ENCODE assay signal across 13 cellular contexts in the genomic region with DNA sequence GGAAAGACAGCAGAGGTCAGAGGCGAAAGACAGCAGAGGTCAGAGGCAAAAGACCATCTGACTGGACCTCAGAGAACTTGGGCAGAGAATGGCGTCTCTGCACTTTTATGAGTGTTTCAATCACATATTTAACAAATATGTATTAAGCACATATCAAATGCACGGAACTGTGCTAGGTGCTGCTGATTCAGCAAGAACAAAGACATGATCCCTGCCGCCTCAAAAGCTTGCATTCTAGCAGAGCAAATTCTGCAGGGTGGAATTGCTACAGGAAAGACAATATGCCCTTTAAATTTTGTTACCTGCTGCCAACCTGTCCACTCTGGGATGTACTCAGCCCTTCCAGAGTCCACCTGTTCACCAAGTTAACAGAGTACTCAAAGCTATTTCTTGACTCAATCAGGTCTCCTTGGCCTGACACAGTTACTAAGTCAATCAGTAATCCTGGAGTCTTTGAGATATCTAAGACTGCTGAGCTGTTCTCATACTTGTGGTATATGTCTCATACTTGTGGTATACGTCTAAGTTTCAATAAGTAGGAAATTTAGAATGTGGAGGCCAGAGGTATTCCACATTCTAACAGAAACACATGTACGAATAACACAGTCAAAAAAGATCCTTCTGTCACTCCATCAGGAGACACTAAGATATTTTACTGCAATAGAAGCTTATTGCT.
DNase-seq lines count a peak whose midpoint lies in the region; ATAC-seq and TF ChIP-seq lines count a peak whose summit lies in the region.
"Had no signal": no experiment of that assay in that cellular context is flagged by ENCODE, and none has a peak within 500 bp of the region (broad histone marks: within the 10 kb centered on the region; RNA-seq: fewer than 3 reads in every experiment).

No MANE protein-coding gene starts in this region.

- intact Hi-C loops in Right ventricle myocardium superior (cut with DNase I) = no loop called here

- H2AFZ ChIP-seq in osteoblast (ENCODE audit: low read length) = no peak overlapping the region

- H3K4me1 ChIP-seq in osteoblast (ENCODE audit: insufficient read depth, low read length) = peaks cover 22% of the 10 kb centered on the region

- DNase-seq in activated CD4-positive, CD25-positive, alpha-beta regulatory T cell (lab: John Stamatoyannopoulos, UW) = no peak
- DNase-seq in LHCN-M2 (ENCODE audit: low read depth) = peak; percentile 80
- peak; percentile 84 for DNase-seq in choroid plexus epithelial cell (ENCODE audit: low read depth)
- peak; percentile 58 for DNase-seq in osteoblast (ENCODE audit: insufficient read length, low spot score, missing footprints)
- no peak for DNase-seq in Right ventricle myocardium superior
- DNase-seq in NCI-H1105 treated with DMSO at 0.1 percent for 48 hours (lab: John Stamatoyannopoulos, UW) = no peak
- DNase-seq: DMS53, NCI-H526 treated with DMSO at 0.1 percent for 48 hours, right cardiac atrium, SHP77 had no signal

- H3K9me3 ChIP-seq in osteoblast (ENCODE audit: low read depth, low read length) = no peaks in the 10 kb centered on the region
- H3K9me3 ChIP-seq: thoracic aorta had no signal

- no peak overlapping the region for H3K4me2 ChIP-seq in osteoblast (ENCODE audit: insufficient read depth, low read length)

- TF ChIP-seq CTCF in choroid plexus epithelial cell (conservative IDR thresholded peaks at IDR 0.05; ENCODE audit: low read depth, low read length) = no peak
- TF ChIP-seq CTCF in osteoblast (IDR thresholded peaks at IDR 0.05; ENCODE audit: extremely low read depth, low read depth, low read length) = no peak

- no peaks in the 10 kb centered on the region for H3K36me3 ChIP-seq in osteoblast (ENCODE audit: insufficient read depth, low read length)
- H3K36me3 ChIP-seq: thoracic aorta had no signal

- H3K4me3 ChIP-seq in choroid plexus epithelial cell (ENCODE audit: low read depth, low read length) (no peak overlapping the region), osteoblast (ENCODE audit: insufficient read depth, low read length) (no peak overlapping the region)
- H3K4me3 ChIP-seq: thoracic aorta had no signal

- peaks cover 20% of the 10 kb centered on the region for H4K20me1 ChIP-seq in osteoblast (ENCODE audit: insufficient read depth, low read length)

- peaks cover 20% of the 10 kb centered on the region for H3K79me2 ChIP-seq in osteoblast (ENCODE audit: insufficient read depth, low read length)

- no peak overlapping the region for H3K27ac ChIP-seq in osteoblast (ENCODE audit: low read depth, low read length)
- H3K27ac ChIP-seq: thoracic aorta had no signal

- no peaks in the 10 kb centered on the region for H3K27me3 ChIP-seq in osteoblast (ENCODE audit: insufficient read depth, low read length)

- ATAC-seq in activated CD4-positive, CD25-positive, alpha-beta regulatory T cell treated with anti-CD3 and anti-CD28 coated beads, Interleukin-2, amount 50 U/mL, for 24 hours = peak; percentile 38 to 64
- no peak for ATAC-seq in Right ventricle myocardium superior (ENCODE audit: poor library complexity)
- ATAC-seq in HG03520 (IDR thresholded peaks at IDR 0.05; ENCODE audit: unreplicated experiment) = no peak
- ATAC-seq: right cardiac atrium had no signal

Comparison
In these comparisons a context has a peak if more than half of its experiments do, and no peak if none do; other contexts are left out.
1. ATAC-seq: peak in activated CD4-positive, CD25-positive, alpha-beta regulatory T cell treated with anti-CD3 and anti-CD28 coated beads, Interleukin-2, amount 50 U/mL, for 24 hours (2 of 2); none in Right ventricle myocardium superior (single experiment) and HG03520 (single experiment).
2. DNase-seq: peak in LHCN-M2 (single experiment), choroid plexus epithelial cell (single experiment) and osteoblast (single experiment); none in activated CD4-positive, CD25-positive, alpha-beta regulatory T cell (0 of 4), Right ventricle myocardium superior (single experiment) and NCI-H1105 treated with DMSO at 0.1 percent for 48 hours (single experiment).